8 cellular contexts compared by ENCODE assay signal in the genomic region with DNA sequence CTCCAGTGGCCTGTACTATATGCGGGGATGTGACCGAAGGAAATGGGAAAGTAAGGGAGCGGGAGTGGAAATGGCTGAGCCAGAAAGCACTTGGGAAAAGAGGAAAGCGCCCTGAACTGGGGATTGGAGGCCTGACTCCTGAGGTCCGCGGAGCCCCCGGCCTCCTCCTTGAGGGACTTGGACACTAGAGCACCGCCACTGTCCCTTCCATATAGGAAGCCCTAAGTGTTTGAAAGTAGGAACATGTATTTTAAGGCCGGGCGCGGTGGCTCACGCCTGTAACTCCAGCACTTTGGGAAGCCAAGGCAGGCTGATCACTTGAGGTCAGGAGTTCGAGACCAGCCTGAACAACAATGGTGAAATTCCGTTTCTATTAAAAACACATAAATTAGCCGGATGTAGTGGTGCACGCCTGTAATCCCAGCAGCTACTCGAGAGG. TPM values are rescaled to one million over a fixed set of nuclear protein-coding genes. Genes with fewer than 3 reads are reported as not detected.
DNase-seq lines count a peak whose midpoint lies in the region; ATAC-seq and TF ChIP-seq lines count a peak whose summit lies in the region.

No MANE protein-coding gene starts in this region.

- in situ Hi-C loops in mammary epithelial cell (cut with MboI; ENCODE audit: low sequenced_read_pairs in 2 of 2), result no loop called here

- DNase-seq in mammary epithelial cell (no peak), nucleus accumbens (lab: John Stamatoyannopoulos, UW) (no peak)
- no peak for DNase-seq in stimulated activated CD4-positive, alpha-beta T cell treated with anti-CD3 and anti-CD28 coated beads, Interleukin-15, amount 100 ng/mL, for 24 hours

- H4K20me1 ChIP-seq in mammary epithelial cell (ENCODE audit: insufficient read depth, low read length), result no peaks in the 10 kb centered on the region

- TSS peak; percentile 96 for BruUV-seq in mammary epithelial cell (replicated peaks; lab: Mats Ljungman, UMichigan)

- intact Hi-C loops in mammary epithelial cell (cut with micrococcal nuclease), result loop anchor here (1.0 kb wide), 2 partner anchors 27 to 74 kb away; no protein-coding TSS in a partner anchor

- peak overlapping the region; percentile 84 for H3K27ac ChIP-seq in 22Rv1
- peak overlapping the region; percentile 80 for H3K27ac ChIP-seq in mammary epithelial cell (ENCODE audit: insufficient read depth, low read depth, low read length)
- H3K27ac ChIP-seq in mesodermal cell (ENCODE audit: low read depth, low read length, severe bottlenecking), result peak overlapping the region; percentile 92

- H3K9ac ChIP-seq in mammary epithelial cell (ENCODE audit: insufficient read depth, low read length), result peak overlapping the region; percentile 76

- dilution Hi-C loops in mammary epithelial cell (cut with HindIII; ENCODE audit: low sequenced_read_pairs), result loop anchor here (5.0 kb wide), 3 partner anchors 40 to 85 kb away; no protein-coding TSS in a partner anchor

- H3K36me3 ChIP-seq in mammary epithelial cell (ENCODE audit: insufficient read depth, low read length), result no peaks in the 10 kb centered on the region
- peaks cover 19% of the 10 kb centered on the region for H3K36me3 ChIP-seq in mesodermal cell (ENCODE audit: control insufficient read depth, insufficient read depth, low read length)

- peak overlapping the region; percentile 91 for H2AFZ ChIP-seq in mammary epithelial cell (ENCODE audit: low read depth, low read length)

- no peaks in the 10 kb centered on the region for H3K9me3 ChIP-seq in mammary epithelial cell (replicated peaks; ENCODE audit: insufficient read depth, low read length)
- no peaks in the 10 kb centered on the region for H3K9me3 ChIP-seq in mesodermal cell (ENCODE audit: control insufficient read depth, low read length)

- H3K4me3 ChIP-seq in mammary epithelial cell (replicated peaks in 1 of 3; ENCODE audit: insufficient read depth in 1 of 3, low read depth in 2 of 3, low read length in 3 of 3) (peak overlapping the region; percentile 68 to 96 (median 78)), mesodermal cell (ENCODE audit: extremely low read depth, insufficient read depth, low read length, poor library complexity, severe bottlenecking) (peak overlapping the region; percentile 86)

- ATAC-seq in HG02759 (IDR thresholded peaks at IDR 0.05; ENCODE audit: unreplicated experiment), result peak; percentile 7
- ATAC-seq in GM21786 (IDR thresholded peaks at IDR 0.05; ENCODE audit: unreplicated experiment), result no peak
- ATAC-seq in HG02973 (IDR thresholded peaks at IDR 0.05; ENCODE audit: unreplicated experiment), result no peak

- H3K4me2 ChIP-seq in mammary epithelial cell (ENCODE audit: insufficient read depth, low read depth, low read length), result peak overlapping the region; percentile 93

- CTCF ChIA-PET in mammary epithelial cell (lab: Charles Lee; ENCODE audit: low non-redundant PET), result no interaction called here

- WGBS in mammary epithelial cell (ENCODE audit: low coverage, missing lambda C conversion rate), result 29% methylated on average over 14 of the region's 17 CpGs
- WGBS in mesodermal cell (ENCODE audit: insufficient coverage in 2 of 2), 2 experiments, result 32 to 34% methylated on average over 12 to 16 of the region's 17 CpGs

- H3K4me1 ChIP-seq in mammary epithelial cell (ENCODE audit: insufficient read depth, low read length) (peaks cover 7% of the 10 kb centered on the region), mesodermal cell (ENCODE audit: control insufficient read depth, insufficient read depth, low read length, poor library complexity, severe bottlenecking) (peaks cover 3% of the 10 kb centered on the region)

- TF ChIP-seq CTCF in 22Rv1 (IDR thresholded peaks at IDR 0.05) (no peak), mammary epithelial cell (conservative IDR thresholded peaks at IDR 0.05 in 1 of 2, IDR thresholded peaks at IDR 0.05 in 1 of 2; ENCODE audit: extremely low read depth in 1 of 2, insufficient read depth in 1 of 2, low read depth in 1 of 2, low read length in 2 of 2) (no peak)

- no peaks in the 10 kb centered on the region for H3K27me3 ChIP-seq in mammary epithelial cell (ENCODE audit: insufficient read depth, low read length)

- H3K79me2 ChIP-seq in mammary epithelial cell (ENCODE audit: insufficient read depth, low read length), result peaks cover 45% of the 10 kb centered on the region

RNA-seq across cellular contexts. Expression of a gene that starts 0.5 kb away (rescaled TPM):
- total RNA-seq in mammary epithelial cell, result 10 to 100 TPM; 46.9 to 83.4 TPM
- 54.7 TPM for polyA plus RNA-seq in mammary epithelial cell
- polyA minus RNA-seq in mammary epithelial cell, result 173 TPM
- polyA plus RNA-seq in mesodermal cell (2013, experiment 1 of 2), result 39.8 TPM
- polyA plus RNA-seq in mesodermal cell (2013, experiment 2 of 2), result 32.8 TPM

RNA-seq across cellular contexts. Expression of a gene that starts 15.7 kb away (rescaled TPM):
- total RNA-seq in mammary epithelial cell, result 10 to 100 TPM in 1 of 2 donors, 1 to 10 TPM in 1; 5.0 to 10.0 TPM
- polyA plus RNA-seq in mammary epithelial cell, result 3.4 TPM
- polyA minus RNA-seq in mammary epithelial cell, result 8.7 TPM
- polyA plus RNA-seq in mesodermal cell (2013, experiment 1 of 2), result 3.7 TPM
- polyA plus RNA-seq in mesodermal cell (2013, experiment 2 of 2), result 5.5 TPM
